18 cellular contexts compared by ENCODE assay signal in genomic region chr11:4903484-4903883, GRCh38. TPM values are rescaled to one million over a fixed set of nuclear protein-coding genes. Genes with fewer than 3 reads are reported as not detected.
DNase-seq lines count a peak whose midpoint lies in the region; ATAC-seq, FAIRE-seq and TF ChIP-seq lines count a peak whose summit lies in the region.
"Had no signal": no experiment of that assay in that cellular context is flagged by ENCODE, and none has a peak within 500 bp of the region (broad histone marks: within the 10 kb centered on the region; RNA-seq: fewer than 3 reads in every experiment).

A gene with protein sequence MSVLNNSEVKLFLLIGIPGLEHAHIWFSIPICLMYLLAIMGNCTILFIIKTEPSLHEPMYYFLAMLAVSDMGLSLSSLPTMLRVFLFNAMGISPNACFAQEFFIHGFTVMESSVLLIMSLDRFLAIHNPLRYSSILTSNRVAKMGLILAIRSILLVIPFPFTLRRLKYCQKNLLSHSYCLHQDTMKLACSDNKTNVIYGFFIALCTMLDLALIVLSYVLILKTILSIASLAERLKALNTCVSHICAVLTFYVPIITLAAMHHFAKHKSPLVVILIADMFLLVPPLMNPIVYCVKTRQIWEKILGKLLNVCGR (plus strand): TSS chr11:4903783. CDS start chr11:4907370, 3,587 bp downstream.

- FAIRE-seq in GM12891 (lab: Jason Lieb, UNC), result no peak
- FAIRE-seq: A549, HepG2, HTR-8/SVneo had no signal

- H3K27ac Mint-ChIP-seq in stimulated activated naive B cell treated with anti-CD40 and anti-IgM and Interleukin-4, amounts not matched to agents 10 μg/mL and 1 μg/mL and 100 μg/mL, for 72 hours, result no peak within 1 kb of the TSS
- H3K27ac Mint-ChIP-seq: CD14-positive monocyte; CD8-positive, alpha-beta T cell; HFFc6 had no signal

- H3K36me3 Mint-ChIP-seq in stimulated activated naive B cell treated with anti-CD40 and anti-IgM and Interleukin-4, amounts not matched to agents 10 μg/mL and 1 μg/mL and 100 μg/mL, for 72 hours, result no peaks in the 10 kb centered on the region
- H3K36me3 Mint-ChIP-seq: CD14-positive monocyte; CD8-positive, alpha-beta T cell had no signal

- H3K27me3 Mint-ChIP-seq in stimulated activated naive B cell treated with anti-CD40 and anti-IgM and Interleukin-4, amounts not matched to agents 10 μg/mL and 1 μg/mL and 100 μg/mL, for 72 hours, result no peaks in the 10 kb centered on the region

- ATAC-seq in stimulated activated naive B cell treated with anti-CD40 and anti-IgM and Interleukin-4, amounts not matched to agents 10 μg/mL and 1 μg/mL and 100 μg/mL, for 72 hours (replicated peaks), result peak; percentile 54 to 81
- ATAC-seq in GM18873 (IDR thresholded peaks at IDR 0.05; ENCODE audit: low FRiP score, unreplicated experiment), result no peak
- ATAC-seq: A549; CD8-positive, alpha-beta T cell; HepG2 had no signal

- H3K9me3 Mint-ChIP-seq in stimulated activated naive B cell treated with anti-CD40 and anti-IgM and Interleukin-4, amounts not matched to agents 10 μg/mL and 1 μg/mL and 100 μg/mL, for 72 hours, result peaks cover 0 to 3% of the 10 kb centered on the region in 2 donors
- H3K9me3 Mint-ChIP-seq: CD8-positive, alpha-beta T cell had no signal

- DNase-seq in DMS53 treated with DMSO at 0.1 percent for 48 hours (lab: John Stamatoyannopoulos, UW; ENCODE audit: unreplicated experiment) (peak; percentile 53), GM12891 (ENCODE audit: insufficient read length, low spot score) (no peak), germinal center (ENCODE audit: low spot score) (peak; percentile 7), retina (no peak)
- DNase-seq in stimulated activated naive B cell treated with anti-CD40 and anti-IgM and Interleukin-4, amounts not matched to agents 10 μg/mL and 1 μg/mL and 100 μg/mL, for 72 hours, result no peak
- no peak for DNase-seq in activated naive CD4-positive, alpha-beta T cell treated with Interleukin-2 at 50 U/mL for 16 hours
- DNase-seq: Caco-2; CD8-positive, alpha-beta T cell; GDM1; HCEC 1CT; HFFc6 had no signal

- H3K4me3 Mint-ChIP-seq in stimulated activated naive B cell treated with anti-CD40 and anti-IgM and Interleukin-4, amounts not matched to agents 10 μg/mL and 1 μg/mL and 100 μg/mL, for 72 hours, result no peak within 1 kb of the TSS
- H3K4me3 Mint-ChIP-seq: CD14-positive monocyte; CD8-positive, alpha-beta T cell; HFFc6 had no signal

- no peak for TF ChIP-seq POLR2A in GM12891 (IDR thresholded peaks at IDR 0.05; ENCODE audit: low read depth, low read length)

- peaks cover 4 to 12% of the 10 kb centered on the region in 2 donors for H3K4me1 Mint-ChIP-seq in stimulated activated naive B cell treated with anti-CD40 and anti-IgM and Interleukin-4, amounts not matched to agents 10 μg/mL and 1 μg/mL and 100 μg/mL, for 72 hours
- H3K4me1 Mint-ChIP-seq: CD14-positive monocyte had no signal

TF ChIP-seq in GM12891, 5 proteins besides CTCF, POLR2A, EP300 and RAD21:
- no peak for TF ChIP-seq PAX5 (IDR thresholded peaks at IDR 0.05; ENCODE audit: insufficient read depth, low read length, severe bottlenecking)
- peak; percentile 10; the same call in 1 of the 2 replicates for TF ChIP-seq SPI1 (IDR thresholded peaks at IDR 0.05; ENCODE audit: low read depth, low read length)
- no peak for TF ChIP-seq POLR2AphosphoS5 (IDR thresholded peaks at IDR 0.05; ENCODE audit: low read depth, low read length)
TF ChIP-seq in GM12891: peak in this region for 1.

RNA-seq across cellular contexts. Expression of the gene that starts here (rescaled TPM):
- polyA plus RNA-seq in GM12891 (2012; ENCODE audit: low read depth, missing spikeins), result not detected
- polyA plus RNA-seq: A549, AG04450, BJ, CD14-positive monocyte, HepG2 had no signal

Comparison
In these comparisons a context has a peak if more than half of its experiments do, and no peak if none do; other contexts are left out.
1. DNase-seq: peak in DMS53 treated with DMSO at 0.1 percent for 48 hours (single experiment) and germinal center (single experiment); none in GM12891 (single experiment), stimulated activated naive B cell treated with anti-CD40 and anti-IgM and Interleukin-4, amounts not matched to agents 10 μg/mL and 1 μg/mL and 100 μg/mL, for 72 hours (single experiment), retina (single experiment) and activated naive CD4-positive, alpha-beta T cell treated with Interleukin-2 at 50 U/mL for 16 hours (single experiment).